25 cellular contexts compared by ENCODE assay signal in genomic region chr3:110479676-110480075, GRCh38.
"Had no signal": no experiment of that assay in that cellular context is flagged by ENCODE, and none has a peak within 500 bp of the region (broad histone marks: within the 10 kb centered on the region; RNA-seq: fewer than 3 reads in every experiment).

No MANE protein-coding gene starts in this region.

- H3K4me3 ChIP-seq: adrenal gland, body of pancreas, gastrocnemius medialis, hepatocyte, neural progenitor cell, right atrium auricular region, testis, transverse colon had no signal

- H3K9me3 ChIP-seq: adrenal gland, body of pancreas, gastrocnemius medialis, testis had no signal

- H3K27me3 ChIP-seq: adrenal gland, body of pancreas, gastrocnemius medialis, hepatocyte, neural progenitor cell, right atrium auricular region, testis, transverse colon had no signal

- ATAC-seq: body of pancreas, gastrocnemius medialis, left ventricle myocardium superior had no signal

- H3K4me1 ChIP-seq: adrenal gland, body of pancreas, gastrocnemius medialis, neural progenitor cell, right atrium auricular region, testis, transverse colon had no signal

- H3K36me3 ChIP-seq: adrenal gland, gastrocnemius medialis, neural progenitor cell, right atrium auricular region, transverse colon had no signal

- DNase-seq: activated CD4-positive, alpha-beta memory T cell treated with anti-CD3 and anti-CD28 coated beads for 36 hours; activated CD4-positive, alpha-beta T cell treated with anti-CD3 and anti-CD28 coated beads, Interleukin-2, amount 10 ng/mL, durations not matched to agents 24 days and 14 days; activated CD4-positive, CD25-positive, alpha-beta regulatory T cell treated with anti-CD3 and anti-CD28 coated beads, Interleukin-2, amount 50 U/mL, for 72 hours; activated CD8-positive, alpha-beta memory T cell treated with anti-CD3 and anti-CD28 coated beads, Interleukin-2, amount 50 U/mL, for 4 hours; activated effector memory CD4-positive, alpha-beta T cell treated with anti-CD3 and anti-CD28 coated beads, Interleukin-2, amount 50 U/mL, for 16 hours; activated naive CD4-positive, alpha-beta T cell treated with anti-CD3 and anti-CD28 coated beads for 36 hours; activated naive CD8-positive, alpha-beta T cell treated with anti-CD3 and anti-CD28 coated beads for 36 hours; activated T-cell treated with anti-CD3 and anti-CD28 coated beads, Interleukin-2, amount 50 U/mL, for 1 hour; adrenal gland; aorta; body of pancreas; dermis blood vessel endothelial cell; effector CD8-positive, alpha-beta T cell; gastrocnemius medialis; islet precursor cell; left ventricle myocardium superior; naive B cell; stimulated activated CD4-positive, alpha-beta T cell treated with anti-CD3 and anti-CD28 coated beads, Interleukin-15, amount 100 ng/mL, for 24 hours; stimulated activated naive CD4-positive, alpha-beta T cell treated with Interleukin-2 at 50 U/mL for 16 hours; T-helper 1 cell; testis; transverse colon had no signal

- H3K27ac ChIP-seq: adrenal gland, body of pancreas, gastrocnemius medialis, hepatocyte, neural progenitor cell, right atrium auricular region, testis, transverse colon had no signal
